Comparison of ENCODE assay signal across 1 cellular context in the genomic region with DNA sequence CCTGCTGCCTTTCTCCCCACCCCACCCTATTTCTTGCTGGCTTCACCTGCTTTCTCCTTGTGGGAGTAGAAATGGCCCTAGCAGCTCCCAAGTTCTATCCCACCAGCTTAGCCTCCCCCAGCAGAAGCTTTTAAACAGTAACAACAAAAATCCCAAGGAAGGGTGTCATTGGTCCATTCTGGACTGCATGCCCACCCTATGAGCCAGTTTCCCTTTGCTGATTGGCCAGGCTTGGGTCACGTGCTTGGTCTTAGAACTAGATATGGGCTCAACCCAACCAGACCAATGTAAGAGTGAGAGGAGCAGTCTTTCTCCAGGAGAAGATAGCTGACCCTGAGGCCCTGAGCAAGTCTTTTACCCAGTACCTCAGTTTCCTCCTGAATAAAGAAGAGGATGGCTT.
TF ChIP-seq lines count a peak whose summit lies in the region.

No MANE protein-coding gene starts in this region.

TF ChIP-seq in K562, 482 proteins besides CTCF, POLR2A, EP300 and RAD21:
- no peak for TF ChIP-seq SETDB1 (IDR thresholded peaks at IDR 0.05; ENCODE audit: low read length)
- TF ChIP-seq, protein P1, sequence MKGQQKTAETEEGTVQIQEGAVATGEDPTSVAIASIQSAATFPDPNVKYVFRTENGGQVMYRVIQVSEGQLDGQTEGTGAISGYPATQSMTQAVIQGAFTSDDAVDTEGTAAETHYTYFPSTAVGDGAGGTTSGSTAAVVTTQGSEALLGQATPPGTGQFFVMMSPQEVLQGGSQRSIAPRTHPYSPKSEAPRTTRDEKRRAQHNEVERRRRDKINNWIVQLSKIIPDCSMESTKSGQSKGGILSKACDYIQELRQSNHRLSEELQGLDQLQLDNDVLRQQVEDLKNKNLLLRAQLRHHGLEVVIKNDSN (CRISPR knock-in tag; IDR thresholded peaks at IDR 0.05) = peak; percentile 57
- TF ChIP-seq, protein P2, sequence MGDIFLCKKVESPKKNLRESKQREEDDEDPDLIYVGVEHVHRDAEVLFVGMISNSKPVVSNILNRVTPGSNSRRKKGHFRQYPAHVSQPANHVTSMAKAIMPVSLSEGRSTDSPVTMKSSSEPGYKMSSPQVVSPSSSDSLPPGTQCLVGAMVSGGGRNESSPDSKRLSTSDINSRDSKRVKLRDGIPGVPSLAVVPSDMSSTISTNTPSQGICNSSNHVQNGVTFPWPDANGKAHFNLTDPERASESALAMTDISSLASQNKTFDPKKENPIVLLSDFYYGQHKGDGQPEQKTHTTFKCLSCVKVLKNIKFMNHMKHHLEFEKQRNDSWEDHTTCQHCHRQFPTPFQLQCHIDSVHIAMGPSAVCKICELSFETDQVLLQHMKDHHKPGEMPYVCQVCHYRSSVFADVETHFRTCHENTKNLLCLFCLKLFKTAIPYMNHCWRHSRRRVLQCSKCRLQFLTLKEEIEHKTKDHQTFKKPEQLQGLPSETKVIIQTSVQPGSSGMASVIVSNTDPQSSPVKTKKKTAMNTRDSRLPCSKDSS (IDR thresholded peaks at IDR 0.05; ENCODE audit: low read depth, partially characterized antibody) = no peak
- TF ChIP-seq CBFA2T2 (conservative IDR thresholded peaks at IDR 0.05) = no peak
